ENCODE assay signal across 17 cellular contexts in the genomic region with DNA sequence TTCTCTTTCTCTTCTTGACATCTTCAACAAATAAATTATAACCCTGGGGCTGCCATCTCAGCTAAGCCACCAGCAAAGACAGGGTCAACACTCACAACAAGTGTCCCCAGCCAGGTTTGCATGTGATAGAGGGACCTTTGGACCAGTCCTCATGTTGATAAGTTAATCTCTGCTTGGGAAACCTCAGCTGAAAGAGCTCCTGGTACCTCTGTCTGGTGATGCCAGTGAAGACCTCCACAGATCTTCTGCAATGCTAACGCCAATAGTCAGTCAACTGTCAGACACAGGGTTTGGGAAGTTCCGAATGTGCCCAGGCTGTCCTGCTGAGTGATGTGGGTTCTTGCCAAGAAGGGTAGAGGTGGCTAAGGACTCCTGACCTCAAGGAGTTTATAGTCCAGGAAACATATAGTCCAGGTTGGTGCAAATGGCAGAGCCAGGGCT.
DNase-seq lines count a peak whose midpoint lies in the region; ATAC-seq and TF ChIP-seq lines count a peak whose summit lies in the region.
"Had no signal": no experiment of that assay in that cellular context is flagged by ENCODE, and none has a peak within 500 bp of the region (broad histone marks: within the 10 kb centered on the region; RNA-seq: fewer than 3 reads in every experiment).

No MANE protein-coding gene starts in this region.

- H3K36me3 Mint-ChIP-seq in WTC11: no peaks in the 10 kb centered on the region
- H3K36me3 Mint-ChIP-seq: CD4-positive, alpha-beta memory T cell had no signal

- H3K9me3 Mint-ChIP-seq in WTC11: no peaks in the 10 kb centered on the region

- H3K27me3 ChIP-seq in hepatocyte (no peaks in the 10 kb centered on the region), liver (ENCODE audit: control insufficient read depth in 4 of 4, insufficient read depth in 4 of 4, low read length in 3 of 4) (no peaks in the 10 kb centered on the region), thyroid gland (no peaks in the 10 kb centered on the region)

- DNase-seq in WTC11 (ENCODE audit: low spot score) (no peak), hepatocyte (ENCODE audit: low spot score) (peak; percentile 41), head of caudate nucleus (no peak), OCI-M1 (lab: John Stamatoyannopoulos, UW) (no peak), UCSD-AML1 (lab: John Stamatoyannopoulos, UW; ENCODE audit: unreplicated experiment) (no peak), thyroid gland (no peak)
- DNase-seq: C1 segment of cervical spinal cord; CD4-positive, alpha-beta memory T cell; DMS 273 treated with DMSO at 0.1 percent for 48 hours; DMS79; EL; GDM1; GM23248; H7; HCEC 1CT had no signal

- peak in 1 of 2 donors; percentile 49 for TF ChIP-seq RAD21 in liver (IDR thresholded peaks at IDR 0.05)

- intact Hi-C loops in head of caudate nucleus (cut with DNase I) (no loop called here), thyroid gland (cut with DNase I) (loop anchor here (10.0 kb wide), 1 partner anchor 231 kb away; no protein-coding TSS in a partner anchor)

- TF ChIP-seq CTCF in WTC11 (IDR thresholded peaks at IDR 0.05) (no peak), hepatocyte (IDR thresholded peaks at IDR 0.05; ENCODE audit: poor library complexity) (no peak), liver (IDR thresholded peaks at IDR 0.05; ENCODE audit: low read depth, low read length, missing input control) (no peak), thyroid gland (IDR thresholded peaks at IDR 0.05) (no peak)

- H3K4me3 ChIP-seq in hepatocyte: no peak overlapping the region
- no peak overlapping the region for H3K4me3 ChIP-seq in liver (ENCODE audit: low read depth in 1 of 3, low read length in 3 of 3)
- H3K4me3 ChIP-seq in thyroid gland (replicated peaks in 1 of 3): no peak overlapping the region
- H3K4me3 ChIP-seq: GM12878, GM23248 had no signal

- H2AFZ ChIP-seq in hepatocyte: no peak overlapping the region
- H2AFZ ChIP-seq: GM23248 had no signal

- H3K79me2 ChIP-seq in hepatocyte: peaks cover 3% of the 10 kb centered on the region

- WGBS in hepatocyte (ENCODE audit: low lambda C conversion rate, missing lambda C conversion rate): 93% methylated on average over 2 of the region's 2 CpGs
- 41% methylated on average over 2 of the region's 2 CpGs for WGBS in liver
- 88 to 100% methylated on average over 2 of the region's 2 CpGs for WGBS in thyroid gland, 2 donors

- ATAC-seq in WTC11: no peak
- ATAC-seq: GM12878 had no signal

- H3K4me1 ChIP-seq in hepatocyte (ENCODE audit: insufficient read depth) (peaks cover 69% of the 10 kb centered on the region), liver (ENCODE audit: control insufficient read depth in 4 of 4, insufficient read depth in 4 of 4, low read length in 3 of 4) (peaks cover 2 to 89% (median 79%) of the 10 kb centered on the region in 4 donors), thyroid gland (peaks cover 27 to 36% of the 10 kb centered on the region in 2 donors)

- POLR2A ChIA-PET in WTC11 (lab: Charles Lee): no interaction called here

- peaks cover 10% of the 10 kb centered on the region for H3K4me1 Mint-ChIP-seq in WTC11
- H3K4me1 Mint-ChIP-seq: CD4-positive, alpha-beta memory T cell had no signal

- no peak overlapping the region for H3K27ac Mint-ChIP-seq in WTC11
- H3K27ac Mint-ChIP-seq: CD4-positive, alpha-beta memory T cell had no signal

- H3K9me3 ChIP-seq in hepatocyte (ENCODE audit: low read depth): no peaks in the 10 kb centered on the region
- no peaks in the 10 kb centered on the region for H3K9me3 ChIP-seq in liver (ENCODE audit: control insufficient read depth in 4 of 4, low read length in 3 of 4)
- no peaks in the 10 kb centered on the region for H3K9me3 ChIP-seq in thyroid gland

- peak overlapping the region in 1 of 2 donors; percentile 34 for H3K9ac ChIP-seq in liver (ENCODE audit: low read depth in 1 of 2, low read length in 2 of 2)
- H3K9ac ChIP-seq: GM23248 had no signal

- CTCF ChIA-PET in WTC11 (lab: Charles Lee): interaction anchor here (2.9 kb wide), 1 partner anchor 8 kb away, joined by 21 read pairs; no protein-coding TSS in a partner anchor

- no peaks in the 10 kb centered on the region for H3K9me2 ChIP-seq in hepatocyte (replicated peaks; ENCODE audit: insufficient read depth)

- H3K27me3 Mint-ChIP-seq in WTC11 (ENCODE audit: low read depth): no peaks in the 10 kb centered on the region

- TF ChIP-seq POLR2A in thyroid gland (IDR thresholded peaks at IDR 0.05): no peak

- no peak overlapping the region for H3K4me3 Mint-ChIP-seq in WTC11
- H3K4me3 Mint-ChIP-seq: CD4-positive, alpha-beta memory T cell had no signal

- H3K27ac ChIP-seq in hepatocyte (peak overlapping the region; percentile 43), liver (ENCODE audit: low read depth in 1 of 2, low read length in 2 of 2) (peak overlapping the region; percentile 75 to 80), thyroid gland (no peak overlapping the region)
- H3K27ac ChIP-seq: GM23248 had no signal

- H3K36me3 ChIP-seq in hepatocyte (replicated peaks; ENCODE audit: insufficient read depth, low read depth) (no peaks in the 10 kb centered on the region), liver (ENCODE audit: control insufficient read depth in 4 of 4, insufficient read depth in 3 of 4, low read depth in 1 of 4, low read length in 3 of 4) (no peaks in the 10 kb centered on the region), thyroid gland (no peaks in the 10 kb centered on the region)

- H4K20me1 ChIP-seq in hepatocyte (ENCODE audit: insufficient read depth, poor library complexity, severe bottlenecking): no peaks in the 10 kb centered on the region

- no peak overlapping the region for H3K4me2 ChIP-seq in hepatocyte

TF ChIP-seq in WTC11, 78 proteins besides CTCF, POLR2A, EP300 and RAD21 (continues in another document):
- TF ChIP-seq HMGXB4 (CRISPR knock-in tag; IDR thresholded peaks at IDR 0.05): no peak

TF ChIP-seq in liver, 16 proteins besides CTCF, POLR2A, EP300 and RAD21:
- TF ChIP-seq JUND (IDR thresholded peaks at IDR 0.05) (peak in 1 of 2 donors; percentile 60), SP1 (IDR thresholded peaks at IDR 0.05) (peak; percentile 75), NR2F2 (IDR thresholded peaks at IDR 0.05) (no peak), FOXA2 (IDR thresholded peaks at IDR 0.05) (no peak), GABPA (IDR thresholded peaks at IDR 0.05 in 1 of 2, conservative IDR thresholded peaks at IDR 0.05 in 1 of 2) (no peak), EGR1 (IDR thresholded peaks at IDR 0.05; ENCODE audit: low read depth in 2 of 2) (no peak), MAX (IDR thresholded peaks at IDR 0.05) (peak; percentile 60), YY1 (IDR thresholded peaks at IDR 0.05) (peak; percentile 44), ZBTB33 (IDR thresholded peaks at IDR 0.05) (no peak), TAF1 (conservative IDR thresholded peaks at IDR 0.05) (no peak), FOXA1 (IDR thresholded peaks at IDR 0.05) (no peak), ATF3 (IDR thresholded peaks at IDR 0.05) (peak; percentile 24), HNF4G (IDR thresholded peaks at IDR 0.05) (peak; percentile 86), RXRA (IDR thresholded peaks at IDR 0.05) (peak; percentile 71 to 81), HNF4A (conservative IDR thresholded peaks at IDR 0.05) (peak; percentile 90 to 92)
- TF ChIP-seq, protein P1, sequence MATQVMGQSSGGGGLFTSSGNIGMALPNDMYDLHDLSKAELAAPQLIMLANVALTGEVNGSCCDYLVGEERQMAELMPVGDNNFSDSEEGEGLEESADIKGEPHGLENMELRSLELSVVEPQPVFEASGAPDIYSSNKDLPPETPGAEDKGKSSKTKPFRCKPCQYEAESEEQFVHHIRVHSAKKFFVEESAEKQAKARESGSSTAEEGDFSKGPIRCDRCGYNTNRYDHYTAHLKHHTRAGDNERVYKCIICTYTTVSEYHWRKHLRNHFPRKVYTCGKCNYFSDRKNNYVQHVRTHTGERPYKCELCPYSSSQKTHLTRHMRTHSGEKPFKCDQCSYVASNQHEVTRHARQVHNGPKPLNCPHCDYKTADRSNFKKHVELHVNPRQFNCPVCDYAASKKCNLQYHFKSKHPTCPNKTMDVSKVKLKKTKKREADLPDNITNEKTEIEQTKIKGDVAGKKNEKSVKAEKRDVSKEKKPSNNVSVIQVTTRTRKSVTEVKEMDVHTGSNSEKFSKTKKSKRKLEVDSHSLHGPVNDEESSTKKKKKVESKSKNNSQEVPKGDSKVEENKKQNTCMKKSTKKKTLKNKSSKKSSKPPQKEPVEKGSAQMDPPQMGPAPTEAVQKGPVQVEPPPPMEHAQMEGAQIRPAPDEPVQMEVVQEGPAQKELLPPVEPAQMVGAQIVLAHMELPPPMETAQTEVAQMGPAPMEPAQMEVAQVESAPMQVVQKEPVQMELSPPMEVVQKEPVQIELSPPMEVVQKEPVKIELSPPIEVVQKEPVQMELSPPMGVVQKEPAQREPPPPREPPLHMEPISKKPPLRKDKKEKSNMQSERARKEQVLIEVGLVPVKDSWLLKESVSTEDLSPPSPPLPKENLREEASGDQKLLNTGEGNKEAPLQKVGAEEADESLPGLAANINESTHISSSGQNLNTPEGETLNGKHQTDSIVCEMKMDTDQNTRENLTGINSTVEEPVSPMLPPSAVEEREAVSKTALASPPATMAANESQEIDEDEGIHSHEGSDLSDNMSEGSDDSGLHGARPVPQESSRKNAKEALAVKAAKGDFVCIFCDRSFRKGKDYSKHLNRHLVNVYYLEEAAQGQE (IDR thresholded peaks at IDR 0.05): peak; percentile 45
TF ChIP-seq in liver: peak in this region for 9.

Comparison
In these comparisons a context has a peak if more than half of its experiments do, and no peak if none do; other contexts are left out.
1. H3K27ac ChIP-seq: peak in hepatocyte (single experiment) and liver (2 of 2); none in thyroid gland (0 of 3).